In the genomic region with DNA sequence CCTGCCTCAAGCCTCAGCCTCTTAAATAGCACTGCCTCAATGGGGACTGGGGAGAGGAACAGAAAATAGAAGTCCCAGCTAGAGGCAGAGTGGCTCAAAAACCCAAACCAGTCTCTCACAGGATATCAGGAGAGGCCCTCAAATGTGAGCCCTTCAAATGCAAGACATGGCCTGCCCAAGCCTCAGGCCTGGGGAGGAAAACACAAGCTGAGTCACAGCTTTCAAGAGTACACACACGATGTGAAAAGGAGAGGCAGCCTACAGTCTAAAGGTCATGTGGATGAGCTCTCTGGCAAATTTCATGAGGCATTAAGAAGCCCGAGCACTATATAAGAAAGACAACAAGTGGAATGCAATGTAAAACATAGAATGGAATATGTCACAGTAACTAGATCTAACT, we compare ENCODE assay signal across 23 cellular contexts.
A peak's percentile ranks its signal among the peaks of the same experiment; 100 is the strongest.
DNase-seq lines count a peak whose midpoint lies in the region; ATAC-seq, FAIRE-seq and TF ChIP-seq lines count a peak whose summit lies in the region.
"Had no signal": no experiment of that assay in that cellular context is flagged by ENCODE, and none has a peak within 500 bp of the region (broad histone marks: within the 10 kb centered on the region; RNA-seq: fewer than 3 reads in every experiment).

No MANE protein-coding gene starts in this region.

- TF ChIP-seq CTCF in MCF 10A (IDR thresholded peaks at IDR 0.05; ENCODE audit: unreplicated experiment) (no peak), breast epithelium (IDR thresholded peaks at IDR 0.05) (no peak), RWPE2 (IDR thresholded peaks at IDR 0.05; ENCODE audit: poor library complexity, severe bottlenecking) (no peak), lower leg skin (IDR thresholded peaks at IDR 0.05) (no peak)

- WGBS in lower leg skin, 2 donors = 70 to 72% methylated on average over 2 of the region's 2 CpGs

- peak overlapping the region; percentile 72 for H3K27ac Mint-ChIP-seq in MCF 10A (ENCODE audit: low read depth, unreplicated experiment)
- H3K27ac Mint-ChIP-seq: B cell, HFFc6, IgD-negative memory B cell had no signal

- TSS peak; percentile 52 for BruUV-seq in MCF 10A (replicated peaks; lab: Mats Ljungman, UMichigan)

- peaks cover 0 to 7% of the 10 kb centered on the region in 2 donors for H3K9me3 ChIP-seq in breast epithelium
- H3K9me3 ChIP-seq in RWPE2 (ENCODE audit: severe bottlenecking) = no peaks in the 10 kb centered on the region
- H3K9me3 ChIP-seq: SK-N-SH had no signal

- H3K36me3 Mint-ChIP-seq in MCF 10A (ENCODE audit: insufficient read depth, unreplicated experiment) = peaks cover 6% of the 10 kb centered on the region
- H3K36me3 Mint-ChIP-seq: CD4-positive, CD25-positive, alpha-beta regulatory T cell had no signal

- H3K27me3 Mint-ChIP-seq in MCF 10A (ENCODE audit: insufficient read depth, unreplicated experiment) = no peaks in the 10 kb centered on the region
- H3K27me3 Mint-ChIP-seq: B cell had no signal

- H3K4me1 ChIP-seq in breast epithelium = no peaks in the 10 kb centered on the region
- H3K4me1 ChIP-seq in RWPE2 (ENCODE audit: insufficient read depth, poor library complexity, severe bottlenecking) = peaks cover 16% of the 10 kb centered on the region

- H3K27me3 ChIP-seq in breast epithelium = no peaks in the 10 kb centered on the region
- no peaks in the 10 kb centered on the region for H3K27me3 ChIP-seq in RWPE2 (ENCODE audit: insufficient read depth, poor library complexity, severe bottlenecking)

- H3K27ac ChIP-seq in breast epithelium = no peak overlapping the region
- H3K27ac ChIP-seq in RWPE2 (ENCODE audit: poor library complexity, severe bottlenecking) = peak overlapping the region; percentile 72
- H3K27ac ChIP-seq: 22Rv1, HL-60 had no signal

- FAIRE-seq in frontal cortex (lab: Jason Lieb, UNC) = no peak
- FAIRE-seq: D721Med had no signal

- H3K4me3 Mint-ChIP-seq in MCF 10A (ENCODE audit: unreplicated experiment) = no peak overlapping the region
- H3K4me3 Mint-ChIP-seq: B cell; CD4-positive, CD25-positive, alpha-beta regulatory T cell; HFFc6; IgD-negative memory B cell had no signal

- DNase-seq in MCF 10A (ENCODE audit: unreplicated experiment) = peak; percentile 59
- no peak for DNase-seq in breast epithelium (ENCODE audit: low spot score in 2 of 2)
- DNase-seq in RWPE2 (ENCODE audit: low spot score) = no peak
- no peak for DNase-seq in erythroblast (lab: John Stamatoyannopoulos, UW)
- DNase-seq in lower leg skin (ENCODE audit: low spot score in 2 of 2) = no peak
- no peak for DNase-seq in frontal cortex (ENCODE audit: low spot score in 2 of 2)
- DNase-seq in EL = no peak
- DNase-seq: CD4-positive, CD25-positive, alpha-beta regulatory T cell; DMS79 treated with DMSO at 0.1 percent for 48 hours; H7; HFFc6; Kasumi-1; NCI-H1105 treated with DMSO at 0.1 percent for 48 hours; NCI-H1694; NCI-H2081 treated with DMSO at 0.1 percent for 48 hours; SHP77 treated with DMSO at 0.1 percent for 48 hours; SK-N-SH had no signal

- POLR2A ChIA-PET in MCF 10A (lab: Yijun Ruan, JAX) = interaction anchor here (0.6 to 1.9 kb wide), 14 partner anchors 8 to 833 kb away, joined by 3 to 9 read pairs (median 4); partner anchors contain the start of gene ME2

- H3K4me1 Mint-ChIP-seq in MCF 10A (ENCODE audit: insufficient read depth, unreplicated experiment) = peaks cover 26% of the 10 kb centered on the region
- H3K4me1 Mint-ChIP-seq: B cell; CD4-positive, CD25-positive, alpha-beta regulatory T cell; IgD-negative memory B cell had no signal

- no peaks in the 10 kb centered on the region for H3K36me3 ChIP-seq in breast epithelium
- no peaks in the 10 kb centered on the region for H3K36me3 ChIP-seq in RWPE2 (ENCODE audit: low read depth)

- intact Hi-C loops in MCF 10A (cut with micrococcal nuclease) = no loop called here
- intact Hi-C loops in breast epithelium (cut with DNase I; ENCODE audit: low total_unique reads) = no loop called here
- intact Hi-C loops in lower leg skin (cut with DNase I; ENCODE audit: low total_unique reads) = no loop called here

- H3K4me3 ChIP-seq in breast epithelium = no peak overlapping the region
- no peak overlapping the region for H3K4me3 ChIP-seq in RWPE2 (ENCODE audit: severe bottlenecking)
- no peak overlapping the region for H3K4me3 ChIP-seq in lower leg skin (ENCODE audit: low read depth, poor library complexity, severe bottlenecking)

- ATAC-seq in RWPE2 (ENCODE audit: low read depth) = peak; percentile 77
- peak; percentile 92 for ATAC-seq in esophagus mucosa

- TF ChIP-seq POLR2A in breast epithelium (IDR thresholded peaks at IDR 0.05) = no peak
- TF ChIP-seq POLR2A in erythroblast (IDR thresholded peaks at IDR 0.05; ENCODE audit: low read length) = no peak
- no peak for TF ChIP-seq POLR2A in lower leg skin (IDR thresholded peaks at IDR 0.05)

- H3K9me3 Mint-ChIP-seq in MCF 10A (ENCODE audit: unreplicated experiment) = peaks cover 8% of the 10 kb centered on the region

- CTCF ChIA-PET in MCF 10A (lab: Yijun Ruan, JAX) = interaction anchor here (0.6 to 1.5 kb wide), 5 partner anchors 22 to 236 kb away, joined by 3 to 5 read pairs (median 3); no protein-coding TSS in a partner anchor
